Comparison of ENCODE assay signal across 1 cellular context in genomic region chr9:94826644-94827410, GRCh38.
A peak's percentile ranks its signal among the peaks of the same experiment; 100 is the strongest.
TF ChIP-seq lines count a peak whose summit lies in the region.

No MANE protein-coding gene starts in this region.

TF ChIP-seq in HepG2, 621 proteins besides CTCF, POLR2A, EP300 and RAD21 (continued from another document and continues in another):
- TF ChIP-seq, protein P1, sequence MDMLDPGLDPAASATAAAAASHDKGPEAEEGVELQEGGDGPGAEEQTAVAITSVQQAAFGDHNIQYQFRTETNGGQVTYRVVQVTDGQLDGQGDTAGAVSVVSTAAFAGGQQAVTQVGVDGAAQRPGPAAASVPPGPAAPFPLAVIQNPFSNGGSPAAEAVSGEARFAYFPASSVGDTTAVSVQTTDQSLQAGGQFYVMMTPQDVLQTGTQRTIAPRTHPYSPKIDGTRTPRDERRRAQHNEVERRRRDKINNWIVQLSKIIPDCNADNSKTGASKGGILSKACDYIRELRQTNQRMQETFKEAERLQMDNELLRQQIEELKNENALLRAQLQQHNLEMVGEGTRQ (IDR thresholded peaks at IDR 0.05; ENCODE audit: low read depth, low read length): no peak
- TF ChIP-seq, protein P1 (CRISPR knock-in tag; IDR thresholded peaks at IDR 0.05; ENCODE audit: borderline replicate concordance): no peak
- TF ChIP-seq RFXANK (CRISPR knock-in tag; IDR thresholded peaks at IDR 0.05): no peak
- TF ChIP-seq BATF2 (CRISPR knock-in tag; IDR thresholded peaks at IDR 0.05): no peak
- TF ChIP-seq, protein P2, sequence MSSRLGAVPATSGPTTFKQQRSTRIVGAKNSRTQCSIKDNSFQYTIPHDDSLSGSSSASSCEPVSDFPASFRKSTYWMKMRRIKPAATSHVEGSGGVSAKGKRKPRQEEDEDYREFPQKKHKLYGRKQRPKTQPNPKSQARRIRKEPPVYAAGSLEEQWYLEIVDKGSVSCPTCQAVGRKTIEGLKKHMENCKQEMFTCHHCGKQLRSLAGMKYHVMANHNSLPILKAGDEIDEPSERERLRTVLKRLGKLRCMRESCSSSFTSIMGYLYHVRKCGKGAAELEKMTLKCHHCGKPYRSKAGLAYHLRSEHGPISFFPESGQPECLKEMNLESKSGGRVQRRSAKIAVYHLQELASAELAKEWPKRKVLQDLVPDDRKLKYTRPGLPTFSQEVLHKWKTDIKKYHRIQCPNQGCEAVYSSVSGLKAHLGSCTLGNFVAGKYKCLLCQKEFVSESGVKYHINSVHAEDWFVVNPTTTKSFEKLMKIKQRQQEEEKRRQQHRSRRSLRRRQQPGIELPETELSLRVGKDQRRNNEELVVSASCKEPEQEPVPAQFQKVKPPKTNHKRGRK (CRISPR knock-in tag; IDR thresholded peaks at IDR 0.05): no peak
- TF ChIP-seq ZBTB20 (CRISPR knock-in tag; IDR thresholded peaks at IDR 0.05; ENCODE audit: borderline replicate concordance, low read depth): no peak
- no peak for TF ChIP-seq ZNF577 (CRISPR knock-in tag; IDR thresholded peaks at IDR 0.05; ENCODE audit: borderline replicate concordance, low read depth)
- TF ChIP-seq ZNF180 (CRISPR knock-in tag; IDR thresholded peaks at IDR 0.05; ENCODE audit: borderline replicate concordance, low read depth): no peak
- TF ChIP-seq, protein P3, sequence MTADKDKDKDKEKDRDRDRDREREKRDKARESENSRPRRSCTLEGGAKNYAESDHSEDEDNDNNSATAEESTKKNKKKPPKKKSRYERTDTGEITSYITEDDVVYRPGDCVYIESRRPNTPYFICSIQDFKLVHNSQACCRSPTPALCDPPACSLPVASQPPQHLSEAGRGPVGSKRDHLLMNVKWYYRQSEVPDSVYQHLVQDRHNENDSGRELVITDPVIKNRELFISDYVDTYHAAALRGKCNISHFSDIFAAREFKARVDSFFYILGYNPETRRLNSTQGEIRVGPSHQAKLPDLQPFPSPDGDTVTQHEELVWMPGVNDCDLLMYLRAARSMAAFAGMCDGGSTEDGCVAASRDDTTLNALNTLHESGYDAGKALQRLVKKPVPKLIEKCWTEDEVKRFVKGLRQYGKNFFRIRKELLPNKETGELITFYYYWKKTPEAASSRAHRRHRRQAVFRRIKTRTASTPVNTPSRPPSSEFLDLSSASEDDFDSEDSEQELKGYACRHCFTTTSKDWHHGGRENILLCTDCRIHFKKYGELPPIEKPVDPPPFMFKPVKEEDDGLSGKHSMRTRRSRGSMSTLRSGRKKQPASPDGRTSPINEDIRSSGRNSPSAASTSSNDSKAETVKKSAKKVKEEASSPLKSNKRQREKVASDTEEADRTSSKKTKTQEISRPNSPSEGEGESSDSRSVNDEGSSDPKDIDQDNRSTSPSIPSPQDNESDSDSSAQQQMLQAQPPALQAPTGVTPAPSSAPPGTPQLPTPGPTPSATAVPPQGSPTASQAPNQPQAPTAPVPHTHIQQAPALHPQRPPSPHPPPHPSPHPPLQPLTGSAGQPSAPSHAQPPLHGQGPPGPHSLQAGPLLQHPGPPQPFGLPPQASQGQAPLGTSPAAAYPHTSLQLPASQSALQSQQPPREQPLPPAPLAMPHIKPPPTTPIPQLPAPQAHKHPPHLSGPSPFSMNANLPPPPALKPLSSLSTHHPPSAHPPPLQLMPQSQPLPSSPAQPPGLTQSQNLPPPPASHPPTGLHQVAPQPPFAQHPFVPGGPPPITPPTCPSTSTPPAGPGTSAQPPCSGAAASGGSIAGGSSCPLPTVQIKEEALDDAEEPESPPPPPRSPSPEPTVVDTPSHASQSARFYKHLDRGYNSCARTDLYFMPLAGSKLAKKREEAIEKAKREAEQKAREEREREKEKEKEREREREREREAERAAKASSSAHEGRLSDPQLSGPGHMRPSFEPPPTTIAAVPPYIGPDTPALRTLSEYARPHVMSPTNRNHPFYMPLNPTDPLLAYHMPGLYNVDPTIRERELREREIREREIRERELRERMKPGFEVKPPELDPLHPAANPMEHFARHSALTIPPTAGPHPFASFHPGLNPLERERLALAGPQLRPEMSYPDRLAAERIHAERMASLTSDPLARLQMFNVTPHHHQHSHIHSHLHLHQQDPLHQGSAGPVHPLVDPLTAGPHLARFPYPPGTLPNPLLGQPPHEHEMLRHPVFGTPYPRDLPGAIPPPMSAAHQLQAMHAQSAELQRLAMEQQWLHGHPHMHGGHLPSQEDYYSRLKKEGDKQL (CRISPR knock-in tag; IDR thresholded peaks at IDR 0.05; ENCODE audit: low read depth): no peak
- no peak for TF ChIP-seq ZNF777 (CRISPR knock-in tag; IDR thresholded peaks at IDR 0.05)
- TF ChIP-seq JUN (CRISPR knock-in tag; IDR thresholded peaks at IDR 0.05): no peak
- TF ChIP-seq CEBPG (CRISPR knock-in tag; IDR thresholded peaks at IDR 0.05): 0 out of 2 replicates have a peak, but pooled peaks have one; percentile 12
- no peak for TF ChIP-seq ZNF501 (CRISPR knock-in tag; IDR thresholded peaks at IDR 0.05)
- TF ChIP-seq, protein P4, sequence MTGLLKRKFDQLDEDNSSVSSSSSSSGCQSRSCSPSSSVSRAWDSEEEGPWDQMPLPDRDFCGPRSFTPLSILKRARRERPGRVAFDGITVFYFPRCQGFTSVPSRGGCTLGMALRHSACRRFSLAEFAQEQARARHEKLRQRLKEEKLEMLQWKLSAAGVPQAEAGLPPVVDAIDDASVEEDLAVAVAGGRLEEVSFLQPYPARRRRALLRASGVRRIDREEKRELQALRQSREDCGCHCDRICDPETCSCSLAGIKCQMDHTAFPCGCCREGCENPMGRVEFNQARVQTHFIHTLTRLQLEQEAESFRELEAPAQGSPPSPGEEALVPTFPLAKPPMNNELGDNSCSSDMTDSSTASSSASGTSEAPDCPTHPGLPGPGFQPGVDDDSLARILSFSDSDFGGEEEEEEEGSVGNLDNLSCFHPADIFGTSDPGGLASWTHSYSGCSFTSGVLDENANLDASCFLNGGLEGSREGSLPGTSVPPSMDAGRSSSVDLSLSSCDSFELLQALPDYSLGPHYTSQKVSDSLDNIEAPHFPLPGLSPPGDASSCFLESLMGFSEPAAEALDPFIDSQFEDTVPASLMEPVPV (CRISPR knock-in tag; IDR thresholded peaks at IDR 0.05): no peak
- no peak for TF ChIP-seq ZNF841 (CRISPR knock-in tag; IDR thresholded peaks at IDR 0.05; ENCODE audit: borderline replicate concordance)
- TF ChIP-seq TOE1 (CRISPR knock-in tag; IDR thresholded peaks at IDR 0.05): no peak
- no peak for TF ChIP-seq ZKSCAN1 (IDR thresholded peaks at IDR 0.05; ENCODE audit: low read length)
- no peak for TF ChIP-seq ZBTB25 (CRISPR knock-in tag; IDR thresholded peaks at IDR 0.05)
- TF ChIP-seq MXI1 (IDR thresholded peaks at IDR 0.05; ENCODE audit: borderline replicate concordance, low read depth, low read length): peak; percentile 72; the same call in 2 of the 3 replicates
- TF ChIP-seq, protein P5, sequence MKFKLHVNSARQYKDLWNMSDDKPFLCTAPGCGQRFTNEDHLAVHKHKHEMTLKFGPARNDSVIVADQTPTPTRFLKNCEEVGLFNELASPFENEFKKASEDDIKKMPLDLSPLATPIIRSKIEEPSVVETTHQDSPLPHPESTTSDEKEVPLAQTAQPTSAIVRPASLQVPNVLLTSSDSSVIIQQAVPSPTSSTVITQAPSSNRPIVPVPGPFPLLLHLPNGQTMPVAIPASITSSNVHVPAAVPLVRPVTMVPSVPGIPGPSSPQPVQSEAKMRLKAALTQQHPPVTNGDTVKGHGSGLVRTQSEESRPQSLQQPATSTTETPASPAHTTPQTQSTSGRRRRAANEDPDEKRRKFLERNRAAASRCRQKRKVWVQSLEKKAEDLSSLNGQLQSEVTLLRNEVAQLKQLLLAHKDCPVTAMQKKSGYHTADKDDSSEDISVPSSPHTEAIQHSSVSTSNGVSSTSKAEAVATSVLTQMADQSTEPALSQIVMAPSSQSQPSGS (CRISPR knock-in tag; IDR thresholded peaks at IDR 0.05): no peak
- no peak for TF ChIP-seq ZNF713 (CRISPR knock-in tag; IDR thresholded peaks at IDR 0.05)
- no peak for TF ChIP-seq ZBTB10 (CRISPR knock-in tag; IDR thresholded peaks at IDR 0.05; ENCODE audit: borderline replicate concordance)
- TF ChIP-seq, protein P6, sequence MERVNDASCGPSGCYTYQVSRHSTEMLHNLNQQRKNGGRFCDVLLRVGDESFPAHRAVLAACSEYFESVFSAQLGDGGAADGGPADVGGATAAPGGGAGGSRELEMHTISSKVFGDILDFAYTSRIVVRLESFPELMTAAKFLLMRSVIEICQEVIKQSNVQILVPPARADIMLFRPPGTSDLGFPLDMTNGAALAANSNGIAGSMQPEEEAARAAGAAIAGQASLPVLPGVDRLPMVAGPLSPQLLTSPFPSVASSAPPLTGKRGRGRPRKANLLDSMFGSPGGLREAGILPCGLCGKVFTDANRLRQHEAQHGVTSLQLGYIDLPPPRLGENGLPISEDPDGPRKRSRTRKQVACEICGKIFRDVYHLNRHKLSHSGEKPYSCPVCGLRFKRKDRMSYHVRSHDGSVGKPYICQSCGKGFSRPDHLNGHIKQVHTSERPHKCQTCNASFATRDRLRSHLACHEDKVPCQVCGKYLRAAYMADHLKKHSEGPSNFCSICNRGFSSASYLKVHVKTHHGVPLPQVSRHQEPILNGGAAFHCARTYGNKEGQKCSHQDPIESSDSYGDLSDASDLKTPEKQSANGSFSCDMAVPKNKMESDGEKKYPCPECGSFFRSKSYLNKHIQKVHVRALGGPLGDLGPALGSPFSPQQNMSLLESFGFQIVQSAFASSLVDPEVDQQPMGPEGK (CRISPR knock-in tag; IDR thresholded peaks at IDR 0.05): peak; percentile 42; the same call in 1 of the 2 replicates
- TF ChIP-seq ZFP82 (CRISPR knock-in tag; IDR thresholded peaks at IDR 0.05; ENCODE audit: borderline replicate concordance): no peak
- no peak for TF ChIP-seq IRF9 (CRISPR knock-in tag; IDR thresholded peaks at IDR 0.05; ENCODE audit: borderline replicate concordance)
- TF ChIP-seq XBP1 (CRISPR knock-in tag; IDR thresholded peaks at IDR 0.05): no peak
- TF ChIP-seq ZNF414 (CRISPR knock-in tag; IDR thresholded peaks at IDR 0.05): no peak
- TF ChIP-seq, protein P7, sequence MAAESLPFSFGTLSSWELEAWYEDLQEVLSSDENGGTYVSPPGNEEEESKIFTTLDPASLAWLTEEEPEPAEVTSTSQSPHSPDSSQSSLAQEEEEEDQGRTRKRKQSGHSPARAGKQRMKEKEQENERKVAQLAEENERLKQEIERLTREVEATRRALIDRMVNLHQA (CRISPR knock-in tag; IDR thresholded peaks at IDR 0.05): no peak
- TF ChIP-seq HNF1B (CRISPR knock-in tag; IDR thresholded peaks at IDR 0.05): no peak
- no peak for TF ChIP-seq YEATS2 (CRISPR knock-in tag; IDR thresholded peaks at IDR 0.05; ENCODE audit: borderline replicate concordance)
- peak; percentile 18; the same call in 1 of the 2 replicates for TF ChIP-seq POGZ (CRISPR knock-in tag; IDR thresholded peaks at IDR 0.05)
